Comparison of ENCODE assay signal across 8 cellular contexts in the genomic region with DNA sequence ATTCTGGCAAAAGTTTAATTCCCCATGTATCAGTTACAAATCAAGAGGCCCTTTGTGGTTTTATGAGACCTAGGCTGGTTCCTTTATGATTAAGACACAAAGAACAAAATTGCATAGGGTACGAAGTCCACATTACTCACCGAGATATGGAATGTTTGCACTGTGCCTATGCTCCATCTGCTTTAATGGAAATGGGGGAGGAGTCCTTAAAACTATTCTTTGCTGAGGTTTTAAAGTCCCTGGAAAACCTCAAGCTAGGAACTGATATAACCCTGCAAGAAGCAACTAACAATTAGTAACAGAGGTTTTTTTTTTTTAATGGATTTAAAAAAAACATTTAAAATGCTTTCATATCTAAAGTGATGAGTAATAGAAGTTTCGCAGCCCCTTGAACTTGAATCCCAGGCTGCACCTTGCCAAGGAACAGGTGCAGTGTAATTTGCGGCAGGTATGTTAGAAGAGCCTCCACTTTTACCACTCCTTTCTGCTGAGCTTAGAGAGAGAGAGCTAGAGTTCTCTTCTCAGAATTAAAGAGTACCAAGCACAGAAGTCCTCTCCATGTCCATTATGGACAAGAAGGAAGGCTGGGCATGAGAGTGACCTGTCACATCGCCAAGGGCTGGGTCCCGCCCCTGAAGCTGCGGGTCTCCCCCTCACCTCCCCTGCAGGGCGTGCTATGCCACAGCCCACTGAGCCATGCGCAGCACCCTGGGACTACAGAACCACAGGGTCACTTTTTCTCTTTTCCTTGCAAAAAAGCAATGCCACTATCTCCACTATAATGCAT. TPM values are rescaled to one million over a fixed set of nuclear protein-coding genes. Genes with fewer than 3 reads are reported as not detected.
A peak's percentile ranks its signal among the peaks of the same experiment; 100 is the strongest.
DNase-seq lines count a peak whose midpoint lies in the region; ATAC-seq and TF ChIP-seq lines count a peak whose summit lies in the region.

No MANE protein-coding gene starts in this region.

- no peak for DNase-seq in DND-41
- peak; percentile 66 for DNase-seq in NCI-H526 treated with DMSO at 0.1 percent for 48 hours (lab: John Stamatoyannopoulos, UW)
- DNase-seq in choroid plexus epithelial cell (ENCODE audit: low read depth), result peak; percentile 55
- peak; percentile 88 for DNase-seq in osteoblast (ENCODE audit: insufficient read length, low spot score, missing footprints)
- no peak for DNase-seq in NCI-H128 (lab: John Stamatoyannopoulos, UW; ENCODE audit: unreplicated experiment)

- no peak overlapping the region for H3K9ac ChIP-seq in DND-41 (ENCODE audit: low read depth, low read length)

- H3K79me2 ChIP-seq in DND-41 (ENCODE audit: insufficient read depth, low read length), result peaks cover 6% of the 10 kb centered on the region
- peaks cover 4% of the 10 kb centered on the region for H3K79me2 ChIP-seq in osteoblast (ENCODE audit: insufficient read depth, low read length)

- H4K20me1 ChIP-seq in DND-41 (ENCODE audit: insufficient read depth, low read length) (no peaks in the 10 kb centered on the region), osteoblast (ENCODE audit: insufficient read depth, low read length) (no peaks in the 10 kb centered on the region)

- TF ChIP-seq CTCF in DND-41 (IDR thresholded peaks at IDR 0.05; ENCODE audit: borderline replicate concordance, extremely low read depth, low read length, poor library complexity, severe bottlenecking) (no peak), choroid plexus epithelial cell (conservative IDR thresholded peaks at IDR 0.05; ENCODE audit: low read depth, low read length) (no peak), osteoblast (IDR thresholded peaks at IDR 0.05; ENCODE audit: extremely low read depth, low read depth, low read length) (no peak)

- H3K9me3 ChIP-seq in DND-41 (ENCODE audit: insufficient read depth, low read length, severe bottlenecking), result no peaks in the 10 kb centered on the region
- no peaks in the 10 kb centered on the region for H3K9me3 ChIP-seq in osteoblast (ENCODE audit: low read depth, low read length)

- ATAC-seq in DND-41 (ENCODE audit: insufficient read depth, low read depth) (no peak), GM21723 (IDR thresholded peaks at IDR 0.05; ENCODE audit: unreplicated experiment) (no peak), HG03457 (IDR thresholded peaks at IDR 0.05; ENCODE audit: unreplicated experiment) (no peak), GM18519 (IDR thresholded peaks at IDR 0.05; ENCODE audit: low FRiP score, unreplicated experiment) (no peak)

- H3K4me1 ChIP-seq in DND-41 (ENCODE audit: insufficient read depth, low read length) (peaks cover 21% of the 10 kb centered on the region), osteoblast (ENCODE audit: insufficient read depth, low read length) (peaks cover 29% of the 10 kb centered on the region)

- no peaks in the 10 kb centered on the region for H3K27me3 ChIP-seq in DND-41 (ENCODE audit: insufficient read depth, low read length, poor library complexity)
- no peaks in the 10 kb centered on the region for H3K27me3 ChIP-seq in osteoblast (ENCODE audit: insufficient read depth, low read length)

- H3K4me3 ChIP-seq in DND-41 (ENCODE audit: low read depth in 1 of 2, low read length in 2 of 2), result no peak overlapping the region
- no peak overlapping the region for H3K4me3 ChIP-seq in choroid plexus epithelial cell (ENCODE audit: low read depth, low read length)
- H3K4me3 ChIP-seq in osteoblast (ENCODE audit: insufficient read depth, low read length), result peak overlapping the region; percentile 3

- H2AFZ ChIP-seq in DND-41 (ENCODE audit: low read depth, low read length) (no peak overlapping the region), osteoblast (ENCODE audit: low read length) (no peak overlapping the region)

- H3K4me2 ChIP-seq in DND-41 (ENCODE audit: insufficient read depth, low read length) (peak overlapping the region; percentile 76; the same call in 1 of the 2 replicates), osteoblast (ENCODE audit: insufficient read depth, low read length) (peak overlapping the region; percentile 54)

- H3K27ac ChIP-seq in DND-41 (ENCODE audit: low read length), result no peak overlapping the region
- H3K27ac ChIP-seq in osteoblast (ENCODE audit: low read depth, low read length), result no peak overlapping the region

- H3K36me3 ChIP-seq in DND-41 (ENCODE audit: insufficient read depth, low read length) (peaks cover 25% of the 10 kb centered on the region), osteoblast (ENCODE audit: insufficient read depth, low read length) (peaks cover 27% of the 10 kb centered on the region)

RNA-seq across cellular contexts. Expression of gene SERPINB1, which starts 2.3 kb away (rescaled TPM):
- 32.6 and 53.0 TPM in 2 replicates for total RNA-seq in osteoblast

Comparison
In these comparisons a context has a peak if more than half of its experiments do, and no peak if none do; other contexts are left out.
1. DNase-seq: peak in NCI-H526 treated with DMSO at 0.1 percent for 48 hours (single experiment), choroid plexus epithelial cell (single experiment) and osteoblast (single experiment); none in DND-41 (single experiment) and NCI-H128 (single experiment).